8 cellular contexts compared by ENCODE assay signal in the genomic region with DNA sequence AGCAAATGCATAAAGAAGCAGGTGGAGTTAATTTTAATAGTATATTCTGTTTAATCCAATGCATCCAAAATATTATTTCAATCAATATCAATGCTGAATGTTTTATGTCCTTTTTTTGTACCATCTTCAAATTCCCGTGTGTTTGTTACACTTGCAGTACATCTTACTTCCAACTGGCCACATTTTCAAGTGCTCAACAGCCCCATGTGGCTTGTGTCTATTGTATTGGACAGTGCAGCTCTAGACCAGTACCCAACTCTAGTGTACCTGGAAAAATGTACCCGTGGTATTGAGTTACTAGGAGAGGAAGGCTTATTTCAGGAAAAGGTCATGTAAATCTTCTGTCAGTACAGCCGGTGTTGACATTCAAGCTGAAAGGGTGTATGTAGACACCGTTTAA. TPM values are rescaled to one million over a fixed set of nuclear protein-coding genes. Genes with fewer than 3 reads are reported as not detected.
DNase-seq lines count a peak whose midpoint lies in the region; ATAC-seq and TF ChIP-seq lines count a peak whose summit lies in the region.
"Not testable (repeated sequence)": the region's sequence is repeated elsewhere in the genome, so short reads cannot be mapped to it uniquely, and the experiment has no call there.

No MANE protein-coding gene starts in this region.

- TF ChIP-seq POLR2A in HCT116 (IDR thresholded peaks at IDR 0.05; ENCODE audit: borderline replicate concordance, extremely low read depth, insufficient read depth, insufficient read length); suprapubic skin (IDR thresholded peaks at IDR 0.05): not testable (repeated sequence)

- WGBS in suprapubic skin: 79% methylated on average over 4 of the region's 4 CpGs

- not testable (repeated sequence) for H3K27me3 ChIP-seq in CD4-positive, alpha-beta T cell (ENCODE audit: control insufficient read depth, insufficient read depth, low read length); HCT116 (ENCODE audit: insufficient read depth, low read length); suprapubic skin

- not testable (repeated sequence) for H3K9me3 ChIP-seq in CD4-positive, alpha-beta T cell (ENCODE audit: control insufficient read depth, low read length); HCT116 (ENCODE audit: control insufficient read depth in 1 of 2, insufficient read depth in 1 of 2, low read depth in 1 of 2, low read length in 2 of 2); suprapubic skin

- peak overlapping the region; percentile 60 for H3K9ac ChIP-seq in HCT116 (ENCODE audit: low read length)

- not testable (repeated sequence) for ATAC-seq in CD4-positive, alpha-beta T cell (ENCODE audit: poor library complexity); activated naive CD8-positive, alpha-beta T cell treated with anti-CD3 and anti-CD28 coated beads, Interleukin-2, amount 50 U/mL, for 24 hours
- ATAC-seq in HCT116: peak; percentile 51

- not testable (repeated sequence) for BruUV-seq in HCT116 (replicated peaks; lab: Mats Ljungman, UMichigan)

- intact Hi-C loops in CD4-positive, alpha-beta T cell (cut with DNase I, micrococcal nuclease); HCT116 (cut with micrococcal nuclease): not testable (repeated sequence)

- DNase-seq in CD4-positive, alpha-beta T cell; HCT116 (ENCODE audit: low read depth, low spot score); activated naive CD8-positive, alpha-beta T cell treated with anti-CD3 and anti-CD28 coated beads, Interleukin-2, amount 50 U/mL, for 24 hours; fibroblast of pulmonary artery (ENCODE audit: low read depth); suprapubic skin (ENCODE audit: low spot score in 2 of 2): not testable (repeated sequence)
- DNase-seq in NCI-H2171 treated with DMSO at 0.1 percent for 48 hours (lab: John Stamatoyannopoulos, UW): peak; percentile 64

- H3K36me3 ChIP-seq in HCT116 (ENCODE audit: control insufficient read depth in 1 of 2, insufficient read depth in 2 of 2, low read length in 2 of 2) (peaks cover 13 to 15% of the 10 kb centered on the region in 2 experiments), suprapubic skin (peaks cover 21% of the 10 kb centered on the region)

- not testable (repeated sequence) for H3K9me2 ChIP-seq in HCT116 (ENCODE audit: insufficient read depth)

- POLR2A ChIA-PET in CD4-positive, alpha-beta T cell (lab: Charles Lee): interaction anchor here (1.0 to 2.1 kb wide), 6 partner anchors 11 to 178 kb away, joined by 3 to 27 read pairs (median 5); partner anchors contain the start of genes AMZ2, ARSG and SLC16A6
- POLR2A ChIA-PET in HCT116 (lab: Charles Lee): interaction anchor here (1.8 kb wide), 1 partner anchor 12 kb away, joined by 6 read pairs; the partner anchor contains the start of gene AMZ2

- peaks cover 28% of the 10 kb centered on the region for H3K36me3 Mint-ChIP-seq in CD4-positive, alpha-beta T cell (ENCODE audit: low read depth)
- peaks cover 31% of the 10 kb centered on the region for H3K36me3 Mint-ChIP-seq in activated naive CD8-positive, alpha-beta T cell treated with anti-CD3 and anti-CD28 coated beads, Interleukin-2, amount 50 U/mL, for 24 hours (ENCODE audit: low read depth)
- H3K36me3 Mint-ChIP-seq in nephron (ENCODE audit: low read depth): peaks cover 21% of the 10 kb centered on the region

- H3K4me1 ChIP-seq in HCT116 (ENCODE audit: control insufficient read depth in 1 of 2, insufficient read depth in 2 of 2, low read length in 2 of 2): peaks cover 5 to 33% of the 10 kb centered on the region in 2 experiments; a peak in 3 of 4 replicates
- peaks cover 13% of the 10 kb centered on the region for H3K4me1 ChIP-seq in suprapubic skin

- peak overlapping the region; percentile 96 for H3K27ac Mint-ChIP-seq in CD4-positive, alpha-beta T cell
- peak overlapping the region; percentile 85 for H3K27ac Mint-ChIP-seq in activated naive CD8-positive, alpha-beta T cell treated with anti-CD3 and anti-CD28 coated beads, Interleukin-2, amount 50 U/mL, for 24 hours
- peak overlapping the region; percentile 59 to 84 (median 62) for H3K27ac Mint-ChIP-seq in nephron

- not testable (repeated sequence) for H3K27me3 Mint-ChIP-seq in CD4-positive, alpha-beta T cell; activated naive CD8-positive, alpha-beta T cell treated with anti-CD3 and anti-CD28 coated beads, Interleukin-2, amount 50 U/mL, for 24 hours; nephron (ENCODE audit: low read depth)

- H3K27ac ChIP-seq in CD4-positive, alpha-beta T cell (ENCODE audit: low read depth, low read length): peak overlapping the region; percentile 13
- H3K27ac ChIP-seq in HCT116 (ENCODE audit: low read depth, low read length): peak overlapping the region; percentile 34; the same call in 1 of the 2 replicates
- H3K27ac ChIP-seq in VCaP: peak overlapping the region; percentile 24; the same call in 1 of the 2 replicates
- H3K27ac ChIP-seq in suprapubic skin: peak overlapping the region; percentile 6

- peak overlapping the region; percentile 46 for H2AFZ ChIP-seq in HCT116 (ENCODE audit: low read depth, low read length, poor library complexity, severe bottlenecking)

- H4K20me1 ChIP-seq in HCT116 (ENCODE audit: insufficient read depth): not testable (repeated sequence)

- not testable (repeated sequence) for H3K79me2 ChIP-seq in HCT116 (ENCODE audit: insufficient read depth, low read length)

- peak overlapping the region; percentile 70 for H3K4me2 ChIP-seq in HCT116 (ENCODE audit: low read length)

- not testable (repeated sequence) for TF ChIP-seq CTCF in CD4-positive, alpha-beta T cell (IDR thresholded peaks at IDR 0.05); HCT116 (IDR thresholded peaks at IDR 0.05 in 2 of 3, conservative IDR thresholded peaks at IDR 0.05 in 1 of 3; ENCODE audit: borderline replicate concordance in 1 of 3, insufficient read depth in 1 of 3, low read depth in 2 of 3, low read length in 2 of 3); VCaP (conservative IDR thresholded peaks at IDR 0.05); fibroblast of pulmonary artery (IDR thresholded peaks at IDR 0.05; ENCODE audit: low read length, missing control alignments); nephron (IDR thresholded peaks at IDR 0.05; ENCODE audit: unreplicated experiment in 3 of 3); suprapubic skin (IDR thresholded peaks at IDR 0.05)

- H3K4me3 ChIP-seq in HCT116 (replicated peaks in 1 of 2; ENCODE audit: low read depth in 1 of 2, low read length in 2 of 2): peak overlapping the region; percentile 18 to 38
- peak overlapping the region; percentile 5 for H3K4me3 ChIP-seq in fibroblast of pulmonary artery (replicated peaks; ENCODE audit: low read depth, low read length)
- H3K4me3 ChIP-seq in suprapubic skin: not testable (repeated sequence)

- CTCF ChIA-PET in CD4-positive, alpha-beta T cell (lab: Charles Lee): interaction anchor here (0.6 to 2.2 kb wide), 6 partner anchors 12 to 200 kb away, joined by 3 to 10 read pairs (median 3); partner anchors contain the start of gene AMZ2
- CTCF ChIA-PET in HCT116 (lab: Charles Lee): interaction anchor here (8.9 kb wide), 1 partner anchor 174 kb away, joined by 79 read pairs; no protein-coding TSS in a partner anchor

- TF ChIP-seq EP300 in suprapubic skin (IDR thresholded peaks at IDR 0.05): not testable (repeated sequence)

- peaks cover 74% of the 10 kb centered on the region for H3K4me1 Mint-ChIP-seq in CD4-positive, alpha-beta T cell (ENCODE audit: low read depth)
- peaks cover 71% of the 10 kb centered on the region for H3K4me1 Mint-ChIP-seq in activated naive CD8-positive, alpha-beta T cell treated with anti-CD3 and anti-CD28 coated beads, Interleukin-2, amount 50 U/mL, for 24 hours
- peaks cover 40% of the 10 kb centered on the region for H3K4me1 Mint-ChIP-seq in nephron

- RAD21 ChIA-PET in HCT116 (lab: Charles Lee; ENCODE audit: low non-redundant PET in 1 of 2, low total read pairs in 2 of 2, uncharacterized antibody in 2 of 2, unreplicated experiment in 2 of 2): not testable (repeated sequence)

- H3K4me3 Mint-ChIP-seq in CD4-positive, alpha-beta T cell: peak overlapping the region; percentile 77
- peak overlapping the region; percentile 68 for H3K4me3 Mint-ChIP-seq in activated naive CD8-positive, alpha-beta T cell treated with anti-CD3 and anti-CD28 coated beads, Interleukin-2, amount 50 U/mL, for 24 hours
- H3K4me3 Mint-ChIP-seq in nephron: peak overlapping the region; percentile 28 to 56 (median 47)

- H3K9me3 Mint-ChIP-seq in CD4-positive, alpha-beta T cell; activated naive CD8-positive, alpha-beta T cell treated with anti-CD3 and anti-CD28 coated beads, Interleukin-2, amount 50 U/mL, for 24 hours; nephron: not testable (repeated sequence)

- not testable (repeated sequence) for TF ChIP-seq RAD21 in HCT116 (IDR thresholded peaks at IDR 0.05; ENCODE audit: low read depth)

RNA-seq across cellular contexts. Expression of gene AMZ2, which starts 11.7 kb away (rescaled TPM):
- 10 to 100 TPM; 63.0 to 64.9 TPM for total RNA-seq in CD4-positive, alpha-beta T cell
- total RNA-seq in HCT116 (2021; ENCODE audit: unreplicated experiment) (131 TPM), suprapubic skin (10 to 100 TPM; 35.8 to 47.1 (median 41.5) TPM)
- 51.8 and 75.7 TPM in 2 replicates for polyA plus RNA-seq in HCT116 (2012)

RNA-seq across cellular contexts. Expression of gene SLC16A6, which starts 31.3 kb away (rescaled TPM):
- total RNA-seq in CD4-positive, alpha-beta T cell: 1 to 10 TPM; 7.7 to 9.5 TPM
- total RNA-seq in HCT116 (2021; ENCODE audit: unreplicated experiment) (4.8 TPM), suprapubic skin (1 to 10 TPM; 2.7 to 10.0 (median 5.1) TPM)
- polyA plus RNA-seq in HCT116 (2012): 1.1 and 1.3 TPM in 2 replicates

RNA-seq across cellular contexts. Expression of gene ARSG, which starts 31.7 kb away (rescaled TPM):
- 10 to 100 TPM; 13.8 to 16.0 TPM for total RNA-seq in CD4-positive, alpha-beta T cell
- 17.1 TPM for total RNA-seq in HCT116 (2021; ENCODE audit: unreplicated experiment)
- 5.4 and 6.1 TPM in 2 replicates for polyA plus RNA-seq in HCT116 (2012)
- 10 to 100 TPM in 3 of 4 donors, 1 to 10 TPM in 1; 7.7 to 12.7 (median 10.7) TPM for total RNA-seq in suprapubic skin
